ENCODE assay signal across 10 cellular contexts in the genomic region with DNA sequence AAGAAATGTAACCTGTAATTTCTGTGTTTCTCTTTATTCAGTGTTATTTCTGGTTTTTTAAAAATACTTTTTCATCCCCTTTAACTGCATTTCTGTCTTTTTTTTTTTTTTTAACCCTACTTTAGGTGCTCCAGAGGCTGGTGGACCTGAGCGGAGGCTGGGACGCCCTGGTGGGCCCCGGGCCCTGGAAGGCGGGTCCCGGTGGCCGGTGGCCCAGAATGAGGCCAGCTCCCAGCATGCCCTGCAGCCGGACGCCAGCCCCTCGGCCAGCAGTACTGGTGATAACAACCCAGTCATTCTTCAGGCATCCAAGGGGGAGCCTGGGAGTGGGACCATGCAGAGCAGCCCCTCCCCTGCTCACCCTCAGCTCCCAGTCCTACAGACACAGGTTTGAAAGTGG. TPM values are rescaled to one million over a fixed set of nuclear protein-coding genes. Genes with fewer than 3 reads are reported as not detected.
DNase-seq lines count a peak whose midpoint lies in the region; ATAC-seq and TF ChIP-seq lines count a peak whose summit lies in the region.
"Had no signal": no experiment of that assay in that cellular context is flagged by ENCODE, and none has a peak within 500 bp of the region (broad histone marks: within the 10 kb centered on the region; RNA-seq: fewer than 3 reads in every experiment).

No MANE protein-coding gene starts in this region.

- H3K4me3 ChIP-seq in Karpas-422 (ENCODE audit: low read length) (peak overlapping the region; percentile 77), brain microvascular endothelial cell (ENCODE audit: low read depth, low read length) (no peak overlapping the region)

- peaks cover 39% of the 10 kb centered on the region for H3K79me2 ChIP-seq in Karpas-422 (ENCODE audit: low read length)

- no peaks in the 10 kb centered on the region for H3K9me3 ChIP-seq in CD4-positive, alpha-beta T cell (ENCODE audit: control insufficient read depth, low read length)
- H3K9me3 ChIP-seq in Karpas-422 (ENCODE audit: low read length) = no peaks in the 10 kb centered on the region
- H3K9me3 ChIP-seq: adrenal gland had no signal

- H3K4me3 Mint-ChIP-seq in CD4-positive, alpha-beta T cell = no peak overlapping the region
- peak overlapping the region; percentile 91 for H3K4me3 Mint-ChIP-seq in natural killer cell treated with Interleukin-12 subunit alpha and Interleukin-12 subunit beta and Interleukin-15 and Interleukin-18, amount 100 ng/mL, for 72 hours
- H3K4me3 Mint-ChIP-seq in CD14-positive monocyte = no peak overlapping the region

- no peaks in the 10 kb centered on the region for H3K9me3 Mint-ChIP-seq in CD4-positive, alpha-beta T cell
- H3K9me3 Mint-ChIP-seq in natural killer cell treated with Interleukin-12 subunit alpha and Interleukin-12 subunit beta and Interleukin-15 and Interleukin-18, amount 100 ng/mL, for 72 hours = no peaks in the 10 kb centered on the region
- H3K9me3 Mint-ChIP-seq in CD14-positive monocyte = peaks cover 0 to 2% (median 0%) of the 10 kb centered on the region in 7 donors

- no peak overlapping the region for H2AFZ ChIP-seq in Karpas-422 (ENCODE audit: low read length)

- peaks cover 24% of the 10 kb centered on the region for H3K4me1 ChIP-seq in Karpas-422 (ENCODE audit: low read length)

- no peak overlapping the region for H3K27ac ChIP-seq in CD4-positive, alpha-beta T cell (ENCODE audit: low read depth, low read length)
- H3K27ac ChIP-seq in Karpas-422 (ENCODE audit: low read length) (no peak overlapping the region), brain microvascular endothelial cell (peak overlapping the region; percentile 60)

- peaks cover 11% of the 10 kb centered on the region; the same call in 1 of the 2 replicates for H4K20me1 ChIP-seq in Karpas-422 (ENCODE audit: insufficient read depth, low read depth, low read length)

- H3K9me2 ChIP-seq in Karpas-422 (replicated peaks; ENCODE audit: insufficient read depth, low read length) = no peaks in the 10 kb centered on the region

- no peak for ATAC-seq in CD4-positive, alpha-beta T cell (ENCODE audit: poor library complexity)
- ATAC-seq in natural killer cell treated with Interleukin-12 subunit alpha and Interleukin-12 subunit beta and Interleukin-15 and Interleukin-18, amount 100 ng/mL, for 72 hours = no peak
- no peak for ATAC-seq in GM21619 (IDR thresholded peaks at IDR 0.05; ENCODE audit: unreplicated experiment)
- ATAC-seq in HG02763 (IDR thresholded peaks at IDR 0.05; ENCODE audit: unreplicated experiment) = no peak

- POLR2A ChIA-PET in CD4-positive, alpha-beta T cell (lab: Charles Lee) = no interaction called here

- H3K27me3 Mint-ChIP-seq in CD4-positive, alpha-beta T cell = no peaks in the 10 kb centered on the region
- H3K27me3 Mint-ChIP-seq in natural killer cell treated with Interleukin-12 subunit alpha and Interleukin-12 subunit beta and Interleukin-15 and Interleukin-18, amount 100 ng/mL, for 72 hours = no peaks in the 10 kb centered on the region
- H3K27me3 Mint-ChIP-seq in CD14-positive monocyte (ENCODE audit: low read depth in 3 of 3) = no peaks in the 10 kb centered on the region

- peaks cover 63% of the 10 kb centered on the region for H3K36me3 Mint-ChIP-seq in CD4-positive, alpha-beta T cell (ENCODE audit: low read depth)
- H3K36me3 Mint-ChIP-seq in natural killer cell treated with Interleukin-12 subunit alpha and Interleukin-12 subunit beta and Interleukin-15 and Interleukin-18, amount 100 ng/mL, for 72 hours = peaks cover 16% of the 10 kb centered on the region
- H3K36me3 Mint-ChIP-seq in CD14-positive monocyte = peaks cover 39 to 52% of the 10 kb centered on the region in 2 donors

- no peaks in the 10 kb centered on the region for H3K27me3 ChIP-seq in CD4-positive, alpha-beta T cell (ENCODE audit: control insufficient read depth, insufficient read depth, low read length)
- H3K27me3 ChIP-seq in Karpas-422 (ENCODE audit: low read length) (no peaks in the 10 kb centered on the region), brain microvascular endothelial cell (replicated peaks) (no peaks in the 10 kb centered on the region)
- H3K27me3 ChIP-seq: adrenal gland had no signal

- H3K4me1 Mint-ChIP-seq in CD4-positive, alpha-beta T cell (ENCODE audit: low read depth) = peaks cover 28% of the 10 kb centered on the region
- H3K4me1 Mint-ChIP-seq in natural killer cell treated with Interleukin-12 subunit alpha and Interleukin-12 subunit beta and Interleukin-15 and Interleukin-18, amount 100 ng/mL, for 72 hours (ENCODE audit: low read depth in 2 of 2) = peaks cover 32 to 34% of the 10 kb centered on the region in 2 donors
- H3K4me1 Mint-ChIP-seq in CD14-positive monocyte = peaks cover 21% of the 10 kb centered on the region

- CTCF ChIA-PET in CD4-positive, alpha-beta T cell (lab: Charles Lee) = interaction anchor here (0.6 to 1.5 kb wide), 2 partner anchors 72 to 225 kb away, joined by 4 to 5 read pairs; no protein-coding TSS in a partner anchor

- H3K9ac ChIP-seq in Karpas-422 (ENCODE audit: low read length) = peak overlapping the region; percentile 100; the same call in 1 of the 2 replicates

- in situ Hi-C loops in brain microvascular endothelial cell (cut with HindIII; ENCODE audit: low pct_ligation_motif_present, low sequenced_read_pairs) = no loop called here

- no peak for DNase-seq in CD4-positive, alpha-beta T cell
- DNase-seq in Karpas-422 (no peak), brain microvascular endothelial cell (peak; percentile 63), CD14-positive monocyte (ENCODE audit: low spot score) (no peak), NCI-H1048 (lab: John Stamatoyannopoulos, UW) (no peak)
- DNase-seq in natural killer cell treated with Interleukin-12 subunit alpha and Interleukin-12 subunit beta and Interleukin-15 and Interleukin-18, amount 100 ng/mL, for 72 hours (ENCODE audit: low spot score) = no peak
- DNase-seq: stimulated activated naive CD4-positive, alpha-beta T cell treated with Interleukin-2 at 50 U/mL for 16 hours had no signal

- TF ChIP-seq CTCF in CD4-positive, alpha-beta T cell (IDR thresholded peaks at IDR 0.05) = no peak
- TF ChIP-seq CTCF in brain microvascular endothelial cell (IDR thresholded peaks at IDR 0.05; ENCODE audit: low read depth, low read length, missing control alignments) (no peak), CD14-positive monocyte (IDR thresholded peaks at IDR 0.05) (no peak)

- H3K27ac Mint-ChIP-seq in CD4-positive, alpha-beta T cell = peak overlapping the region; percentile 100
- H3K27ac Mint-ChIP-seq in natural killer cell treated with Interleukin-12 subunit alpha and Interleukin-12 subunit beta and Interleukin-15 and Interleukin-18, amount 100 ng/mL, for 72 hours = peak overlapping the region in 1 of 2 donors; percentile 100
- H3K27ac Mint-ChIP-seq in CD14-positive monocyte = no peak overlapping the region

- intact Hi-C loops in CD4-positive, alpha-beta T cell (cut with DNase I, micrococcal nuclease) = no loop called here
- intact Hi-C loops in CD14-positive monocyte (cut with micrococcal nuclease) = loop anchor here in 1 of 2 donors (2.0 to 5.0 kb wide), 2 partner anchors 14 to 47 kb away; a partner anchor contains a TSS

- H3K36me3 ChIP-seq in Karpas-422 (ENCODE audit: insufficient read depth, low read length) = peaks cover 31% of the 10 kb centered on the region
- H3K36me3 ChIP-seq in brain microvascular endothelial cell (replicated peaks) = peaks cover 38% of the 10 kb centered on the region

- peak overlapping the region; percentile 99 for H3K4me2 ChIP-seq in Karpas-422 (ENCODE audit: low read depth, low read length, poor library complexity, severe bottlenecking)

RNA-seq across cellular contexts. Expression of a gene that starts 1.5 kb away (rescaled TPM):
- 10 to 100 TPM; 59.5 to 60.1 TPM for total RNA-seq in CD4-positive, alpha-beta T cell
- total RNA-seq in Karpas-422 (2014; rRNA removed; shearing (Covaris generic); ENCODE audit: low replicate concordance) = 13.2 and 21.2 TPM in 2 replicates
- total RNA-seq in natural killer cell treated with Interleukin-12 subunit alpha and Interleukin-12 subunit beta and Interleukin-15 and Interleukin-18, amount 100 ng/mL, for 72 hours = 100 to 1,000 TPM in 1 of 2 donors, 10 to 100 TPM in 1; 90.8 to 121 TPM
- polyA plus RNA-seq in CD14-positive monocyte = 1 to 10 TPM; 3.0 to 6.3 TPM

RNA-seq across cellular contexts. Expression of a gene that starts 42.3 kb away (rescaled TPM):
- total RNA-seq in CD4-positive, alpha-beta T cell = 100 to 1,000 TPM; 162 to 163 TPM
- 32.9 and 36.1 TPM in 2 replicates for total RNA-seq in Karpas-422 (2014; rRNA removed; shearing (Covaris generic); ENCODE audit: low replicate concordance)
- 100 to 1,000 TPM; 140 to 147 TPM for total RNA-seq in natural killer cell treated with Interleukin-12 subunit alpha and Interleukin-12 subunit beta and Interleukin-15 and Interleukin-18, amount 100 ng/mL, for 72 hours
- polyA plus RNA-seq in CD14-positive monocyte = 1 to 10 TPM; 1.4 to 2.1 TPM

RNA-seq across cellular contexts. Expression of a gene that starts 47.7 kb away (rescaled TPM):
- total RNA-seq in CD4-positive, alpha-beta T cell = 10 to 100 TPM; 24.8 to 25.2 TPM
- total RNA-seq in Karpas-422 (2014; rRNA removed; shearing (Covaris generic); ENCODE audit: low replicate concordance) = 32.3 and 35.5 TPM in 2 replicates
- total RNA-seq in natural killer cell treated with Interleukin-12 subunit alpha and Interleukin-12 subunit beta and Interleukin-15 and Interleukin-18, amount 100 ng/mL, for 72 hours = 10 to 100 TPM; 50.2 to 63.8 TPM
- polyA plus RNA-seq in CD14-positive monocyte = 10 to 100 TPM; 45.4 to 54.2 TPM

RNA-seq across cellular contexts. Expression of a gene that starts 49.7 kb away (rescaled TPM):
- 10 to 100 TPM; 50.2 to 51.7 TPM for total RNA-seq in CD4-positive, alpha-beta T cell
- total RNA-seq in Karpas-422 (2014; rRNA removed; shearing (Covaris generic); ENCODE audit: low replicate concordance) = 17.4 and 42.0 TPM in 2 replicates
- total RNA-seq in natural killer cell treated with Interleukin-12 subunit alpha and Interleukin-12 subunit beta and Interleukin-15 and Interleukin-18, amount 100 ng/mL, for 72 hours = 100 to 1,000 TPM; 128 to 197 TPM
- polyA plus RNA-seq in CD14-positive monocyte = 10 to 100 TPM in 1 of 2 donors, 1 to 10 TPM in 1; 6.1 to 10.4 TPM
